In genomic region chr9:133394687-133395271, GRCh38 we compare ENCODE assay signal across 28 cellular contexts. TPM values are rescaled to one million over a fixed set of nuclear protein-coding genes. Genes with fewer than 3 reads are reported as not detected.
"Had no signal": no experiment of that assay in that cellular context is flagged by ENCODE, and none has a peak within 500 bp of the region (broad histone marks: within the 10 kb centered on the region; RNA-seq: fewer than 3 reads in every experiment).

No MANE protein-coding gene starts in this region.

- H3K4me2 ChIP-seq: smooth muscle cell had no signal

- H3K4me3 Mint-ChIP-seq: activated B cell treated with CpG ODN at 0.5 μM for 24 hours; activated CD4-positive, alpha-beta T cell treated with anti-CD3 and anti-CD28 coated beads for 36 hours; activated naive CD4-positive, alpha-beta T cell treated with anti-CD3 and anti-CD28 coated beads for 36 hours; activated naive CD8-positive, alpha-beta T cell treated with anti-CD3 and anti-CD28 coated beads, Interleukin-2, amount 10 ng/mL, durations not matched to agents 7 days and 5 days; activated T-cell treated with anti-CD3 and anti-CD28 coated beads, Interleukin-2, amount 50 U/mL, for 24 hours; naive B cell; neural crest cell; stimulated activated memory B cell treated with anti-CD40 and anti-IgM and Interleukin-4, amounts not matched to agents 10 μg/mL and 1 μg/mL and 100 μg/mL, for 72 hours; T-helper 2 cell treated with Interferon-gamma antibody and Interleukin-4, amounts not matched to agents 5 μg/mL and 100 μg/mL, for 36 hours had no signal

- ATAC-seq: activated CD4-positive, alpha-beta T cell treated with anti-CD3 and anti-CD28 coated beads for 36 hours; gastroesophageal sphincter; lower lobe of right lung; stimulated activated memory B cell treated with anti-CD40 and anti-IgM and Interleukin-4, amounts not matched to agents 10 μg/mL and 1 μg/mL and 100 μg/mL, for 72 hours had no signal

- DNase-seq: activated B cell treated with CpG ODN at 0.5 μM for 24 hours; activated CD4-positive, alpha-beta T cell treated with anti-CD3 and anti-CD28 coated beads for 36 hours; activated CD4-positive, alpha-beta T cell treated with anti-CD3 and anti-CD28 coated beads, Interleukin-2, amount 50 U/mL, for 4 hours; activated CD8-positive, alpha-beta memory T cell treated with anti-CD3 and anti-CD28 coated beads for 24 hours; activated CD8-positive, alpha-beta memory T cell treated with anti-CD3 and anti-CD28 coated beads, Interleukin-2, amount 50 U/mL, for 4 hours; activated naive CD4-positive, alpha-beta T cell treated with anti-CD3 and anti-CD28 coated beads for 36 hours; activated naive CD8-positive, alpha-beta T cell treated with anti-CD3 and anti-CD28 coated beads, Interleukin-2, amount 10 ng/mL, durations not matched to agents 7 days and 5 days; activated T-cell treated with anti-CD3 and anti-CD28 coated beads, Interleukin-2, amount 50 U/mL, for 24 hours; amniotic stem cell; cerebellar nuclear complex; esophagus squamous epithelium; head of caudate nucleus; lower lobe of right lung; mesendoderm; naive B cell; retina; sigmoid colon; stimulated activated CD4-positive, alpha-beta T cell treated with anti-CD3 and anti-CD28 coated beads, Interleukin-15, amount 100 ng/mL, for 24 hours; stomach had no signal

- H3K9me3 Mint-ChIP-seq: activated B cell treated with CpG ODN at 0.5 μM for 24 hours; activated naive CD4-positive, alpha-beta T cell treated with anti-CD3 and anti-CD28 coated beads for 36 hours; activated naive CD8-positive, alpha-beta T cell treated with anti-CD3 and anti-CD28 coated beads, Interleukin-2, amount 10 ng/mL, durations not matched to agents 7 days and 5 days; activated T-cell treated with anti-CD3 and anti-CD28 coated beads, Interleukin-2, amount 50 U/mL, for 24 hours; neural crest cell; T-helper 2 cell treated with Interferon-gamma antibody and Interleukin-4, amounts not matched to agents 5 μg/mL and 100 μg/mL, for 36 hours had no signal

- H3K4me3 ChIP-seq: coronary artery, esophagus squamous epithelium, gastroesophageal sphincter, lower lobe of right lung, sigmoid colon, smooth muscle cell, stomach, suprapubic skin, tibial nerve had no signal

- H3K9me3 ChIP-seq: esophagus squamous epithelium, gastroesophageal sphincter, lower lobe of right lung, sigmoid colon, stomach, suprapubic skin, tibial nerve had no signal

- H3K4me1 ChIP-seq: gastroesophageal sphincter, lower lobe of right lung, sigmoid colon, stomach, suprapubic skin, tibial nerve had no signal

- H3K36me3 ChIP-seq: esophagus squamous epithelium, lower lobe of right lung, sigmoid colon, suprapubic skin, tibial nerve had no signal

- H3K36me3 Mint-ChIP-seq: activated naive CD8-positive, alpha-beta T cell treated with anti-CD3 and anti-CD28 coated beads, Interleukin-2, amount 10 ng/mL, durations not matched to agents 7 days and 5 days; naive B cell; stimulated activated memory B cell treated with anti-CD40 and anti-IgM and Interleukin-4, amounts not matched to agents 10 μg/mL and 1 μg/mL and 100 μg/mL, for 72 hours had no signal

- H3K27ac Mint-ChIP-seq: activated B cell treated with CpG ODN at 0.5 μM for 24 hours; activated CD4-positive, alpha-beta T cell treated with anti-CD3 and anti-CD28 coated beads for 36 hours; activated naive CD4-positive, alpha-beta T cell treated with anti-CD3 and anti-CD28 coated beads for 36 hours; activated naive CD8-positive, alpha-beta T cell treated with anti-CD3 and anti-CD28 coated beads, Interleukin-2, amount 10 ng/mL, durations not matched to agents 7 days and 5 days; activated T-cell treated with anti-CD3 and anti-CD28 coated beads, Interleukin-2, amount 50 U/mL, for 24 hours; naive B cell; stimulated activated memory B cell treated with anti-CD40 and anti-IgM and Interleukin-4, amounts not matched to agents 10 μg/mL and 1 μg/mL and 100 μg/mL, for 72 hours; T-helper 2 cell treated with Interferon-gamma antibody and Interleukin-4, amounts not matched to agents 5 μg/mL and 100 μg/mL, for 36 hours had no signal

- H3K27ac ChIP-seq: coronary artery, esophagus squamous epithelium, gastroesophageal sphincter, lower lobe of right lung, sigmoid colon, stomach, suprapubic skin, tibial nerve had no signal

- H3K4me1 Mint-ChIP-seq: activated B cell treated with CpG ODN at 0.5 μM for 24 hours; activated CD4-positive, alpha-beta T cell treated with anti-CD3 and anti-CD28 coated beads for 36 hours; naive B cell; neural crest cell; stimulated activated memory B cell treated with anti-CD40 and anti-IgM and Interleukin-4, amounts not matched to agents 10 μg/mL and 1 μg/mL and 100 μg/mL, for 72 hours had no signal

RNA-seq across cellular contexts. Expression of gene STKLD1, which starts 18.6 kb away (rescaled TPM):
- total RNA-seq: omental fat pad, stomach had no signal
